ENCODE assay signal across 8 cellular contexts in the genomic region with DNA sequence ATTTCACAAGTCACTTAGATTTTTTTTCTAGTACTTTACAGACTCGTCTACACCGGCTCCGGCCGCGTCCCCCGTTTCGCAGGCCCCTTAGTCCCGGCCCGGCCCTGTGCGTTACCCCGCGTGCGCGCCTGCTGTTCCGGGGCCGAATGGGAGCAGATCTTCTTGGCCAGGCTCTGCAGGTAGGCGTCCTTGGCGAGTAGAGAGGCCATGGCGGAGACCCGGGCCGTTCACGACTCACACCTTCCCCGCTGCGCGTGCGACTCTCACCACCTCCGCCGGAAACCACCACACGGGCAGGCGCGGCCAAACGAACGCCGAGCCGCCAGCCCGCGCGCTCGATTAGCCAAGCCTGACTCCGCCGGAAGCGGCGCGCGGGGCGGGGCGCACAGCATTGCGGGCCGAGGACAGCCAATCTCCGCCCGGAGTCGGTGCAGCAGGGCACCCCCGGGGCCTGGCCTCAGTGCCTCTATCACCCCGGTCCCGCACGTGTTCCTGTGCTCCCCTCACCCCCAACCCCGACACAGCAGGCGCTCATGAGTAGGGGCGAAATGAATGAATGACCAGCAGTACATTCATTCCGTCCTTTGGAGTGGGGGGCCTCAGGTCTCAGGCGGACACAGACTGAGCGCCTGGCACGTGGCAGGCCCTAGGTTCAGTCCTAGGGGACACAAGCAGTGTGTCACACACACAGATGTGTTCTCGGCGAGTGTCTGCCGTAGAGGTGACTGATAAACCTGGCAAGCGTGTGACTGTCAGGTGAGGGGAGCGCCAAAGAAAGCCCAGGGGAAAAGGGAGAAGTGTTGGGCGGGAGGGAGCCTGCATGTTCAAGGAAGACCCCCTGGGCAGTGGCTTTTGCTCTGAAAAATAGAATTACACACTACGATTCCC. TPM values are rescaled to one million over a fixed set of nuclear protein-coding genes. Genes with fewer than 3 reads are reported as not detected.
DNase-seq lines count a peak whose midpoint lies in the region; ATAC-seq lines count a peak whose summit lies in the region.

A gene (minus strand): TSS at position 265 of the 888 bp plus-strand sequence. CDS start 56 bp downstream, at position 209.

- ATAC-seq in HG03432 (IDR thresholded peaks at IDR 0.05; ENCODE audit: unreplicated experiment), result peak; percentile 90
- ATAC-seq in activated CD4-positive, CD25-positive, alpha-beta regulatory T cell treated with anti-CD3 and anti-CD28 coated beads, Interleukin-2, amount 50 U/mL, for 24 hours, result peak; percentile 96

- peak; percentile 96 for DNase-seq in AG20443 (ENCODE audit: low spot score)
- DNase-seq in GM19238 (ENCODE audit: insufficient read length, low spot score), result peak; percentile 90
- peak; percentile 88 for DNase-seq in NCI-H460 (ENCODE audit: extremely low read depth, low read depth)
- DNase-seq in central memory CD4-positive, alpha-beta T cell, result peak; percentile 93
- DNase-seq in islet precursor cell, result peak; percentile 93
- DNase-seq in stimulated activated CD4-positive, alpha-beta T cell treated with anti-CD3 and anti-CD28 coated beads, Interleukin-12 subunit alpha, Interleukin-12 subunit beta, amount 100 ng/mL, for 24 hours (ENCODE audit: low read depth in 2 of 2), result peak; percentile 93

RNA-seq across cellular contexts. Expression of the gene that starts here (rescaled TPM):
- 18.3 and 20.6 TPM in 2 replicates for total RNA-seq in NCI-H460 (2014; rRNA removed; shearing (Covaris generic))
- 28.9 and 55.2 TPM in 2 replicates for polyA plus RNA-seq in NCI-H460 (2014; cell fraction: nucleus; rRNA removed)

Comparison
In these comparisons a context has a peak if more than half of its experiments do, and no peak if none do; other contexts are left out.
1. Peak in every context shown above with its lines: DNase-seq and ATAC-seq.